ENCODE assay signal across 1 cellular context in the genomic region with DNA sequence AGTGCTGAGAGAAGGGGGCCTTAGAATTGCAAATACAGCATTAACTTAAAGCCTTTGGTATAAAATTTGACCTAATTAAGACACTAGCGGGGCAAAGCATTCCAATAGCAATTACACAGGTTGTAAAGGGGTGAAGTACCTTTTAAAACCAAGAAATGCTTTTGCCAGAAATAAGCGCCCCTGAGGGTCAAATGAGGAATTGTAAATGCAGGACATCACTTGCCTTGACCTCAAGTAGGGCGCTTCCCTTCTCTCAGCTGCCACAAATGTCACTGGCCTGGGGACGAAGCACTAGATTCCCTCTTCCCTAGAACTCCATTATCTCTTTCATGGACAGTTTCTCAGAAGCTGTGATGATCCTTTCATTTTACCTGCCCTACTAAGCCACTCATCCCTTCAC.
TF ChIP-seq lines count a peak whose summit lies in the region.

No MANE protein-coding gene starts in this region.

TF ChIP-seq in H1, 55 proteins besides CTCF, POLR2A, EP300 and RAD21:
- TF ChIP-seq TAF7 (optimal IDR thresholded peaks at IDR 0.05; ENCODE audit: borderline replicate concordance, low read depth, low read length) (no peak), SRF (IDR thresholded peaks at IDR 0.05; ENCODE audit: low read depth, low read length) (no peak), RBBP5 (IDR thresholded peaks at IDR 0.05; ENCODE audit: borderline replicate concordance, low read depth, low read length) (no peak), SP2 (IDR thresholded peaks at IDR 0.05; ENCODE audit: low read length) (no peak), MAFK (IDR thresholded peaks at IDR 0.05; ENCODE audit: low read depth, low read length) (no peak), EGR1 (IDR thresholded peaks at IDR 0.05; ENCODE audit: borderline replicate concordance, low read depth, low read length) (no peak), HDAC2 (IDR thresholded peaks at IDR 0.05; ENCODE audit: borderline replicate concordance in 1 of 2, low read depth in 2 of 2, low read length in 2 of 2) (no peak), NRF1 (IDR thresholded peaks at IDR 0.05; ENCODE audit: low read depth, low read length) (no peak), ASH2L (IDR thresholded peaks at IDR 0.05; ENCODE audit: low read length) (no peak), GABPA (IDR thresholded peaks at IDR 0.05; ENCODE audit: borderline replicate concordance, insufficient read depth, low read length) (no peak), RFX5 (IDR thresholded peaks at IDR 0.05; ENCODE audit: borderline replicate concordance, low read depth, low read length) (no peak), E2F6 (IDR thresholded peaks at IDR 0.05) (no peak)
- TF ChIP-seq, protein P1, sequence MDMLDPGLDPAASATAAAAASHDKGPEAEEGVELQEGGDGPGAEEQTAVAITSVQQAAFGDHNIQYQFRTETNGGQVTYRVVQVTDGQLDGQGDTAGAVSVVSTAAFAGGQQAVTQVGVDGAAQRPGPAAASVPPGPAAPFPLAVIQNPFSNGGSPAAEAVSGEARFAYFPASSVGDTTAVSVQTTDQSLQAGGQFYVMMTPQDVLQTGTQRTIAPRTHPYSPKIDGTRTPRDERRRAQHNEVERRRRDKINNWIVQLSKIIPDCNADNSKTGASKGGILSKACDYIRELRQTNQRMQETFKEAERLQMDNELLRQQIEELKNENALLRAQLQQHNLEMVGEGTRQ (IDR thresholded peaks at IDR 0.05; ENCODE audit: low read length) = no peak
